In the genomic region with DNA sequence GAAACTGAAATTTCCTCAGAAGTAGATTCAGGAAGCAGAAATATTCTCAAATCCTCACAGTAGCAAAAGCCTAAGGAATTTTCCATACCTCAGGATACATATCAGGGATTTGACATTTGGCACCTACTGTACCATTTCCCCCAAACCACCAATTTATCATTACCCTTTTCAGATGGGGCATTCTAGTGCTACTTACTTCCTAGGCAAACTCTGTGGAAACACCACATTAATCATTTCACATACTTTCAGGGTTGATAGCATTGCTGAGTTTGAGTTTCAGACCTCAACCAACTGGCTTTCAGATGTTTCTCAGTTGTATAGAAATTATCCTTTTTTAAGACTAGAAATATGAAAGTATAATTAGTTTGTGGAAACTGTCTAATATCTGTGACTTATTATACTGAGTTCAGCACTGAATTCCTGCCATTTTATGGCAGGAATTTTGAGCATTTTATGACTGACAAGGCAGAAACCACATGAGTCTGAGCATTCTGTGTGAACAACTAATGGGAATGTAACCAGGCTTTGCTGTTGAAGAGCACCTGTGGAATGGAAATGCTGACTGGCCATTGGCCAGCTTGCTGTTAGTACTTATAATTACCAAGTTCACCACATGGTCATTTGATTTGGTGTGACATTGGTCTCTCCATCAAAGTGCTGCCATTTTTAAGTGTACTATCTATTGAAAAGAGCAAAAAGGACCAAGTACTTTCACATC, we compare ENCODE assay signal across 16 cellular contexts. TPM values are rescaled to one million over a fixed set of nuclear protein-coding genes. Genes with fewer than 3 reads are reported as not detected.
DNase-seq lines count a peak whose midpoint lies in the region; ATAC-seq and TF ChIP-seq lines count a peak whose summit lies in the region.
"Had no signal": no experiment of that assay in that cellular context is flagged by ENCODE, and none has a peak within 500 bp of the region (broad histone marks: within the 10 kb centered on the region; RNA-seq: fewer than 3 reads in every experiment).

No MANE protein-coding gene starts in this region.

- DNase-seq in Right ventricle myocardium superior (no peak), Right ventricle myocardium inferior (ENCODE audit: missing footprints) (no peak), astrocyte of the spinal cord (ENCODE audit: low read depth, low spot score) (peak; percentile 4), NOMO-1 (lab: John Stamatoyannopoulos, UW; ENCODE audit: unreplicated experiment in 2 of 2) (no peak), NCI-H446 treated with DMSO at 0.1 percent for 48 hours (lab: John Stamatoyannopoulos, UW) (no peak), NCI-H748 (lab: John Stamatoyannopoulos, UW; ENCODE audit: unreplicated experiment) (no peak), HK-2 (ENCODE audit: unreplicated experiment) (no peak)
- DNase-seq: activated B cell treated with CpG ODN at 0.5 μM for 24 hours, C1 segment of cervical spinal cord, NCI-H1417, NCI-H524, psoas muscle, T-helper 1 cell had no signal

- no peak overlapping the region for H3K4me3 ChIP-seq in astrocyte of the spinal cord (ENCODE audit: low read depth, low read length)
- H3K4me3 ChIP-seq: breast epithelium, psoas muscle had no signal

- intact Hi-C loops in Right ventricle myocardium superior (cut with DNase I) (no loop called here), Right ventricle myocardium inferior (cut with DNase I) (loop anchor here (10.0 kb wide), 1 partner anchor 1087 kb away; no protein-coding TSS in a partner anchor)

- in situ Hi-C loops in astrocyte of the spinal cord (cut with HindIII; ENCODE audit: low sequenced_read_pairs), result no loop called here

- ATAC-seq in Right ventricle myocardium superior (ENCODE audit: poor library complexity) (peak; percentile 26), Right ventricle myocardium inferior (no peak), HG02981 (IDR thresholded peaks at IDR 0.05; ENCODE audit: unreplicated experiment) (peak; percentile 83)
- ATAC-seq: natural killer cell treated with Interleukin-12 subunit alpha and Interleukin-12 subunit beta and Interleukin-15 and Interleukin-18, amount 100 ng/mL, for 72 hours; psoas muscle had no signal

- TF ChIP-seq CTCF in astrocyte of the spinal cord (IDR thresholded peaks at IDR 0.05; ENCODE audit: low read depth, low read length), result no peak

RNA-seq across cellular contexts. Expression of a gene that starts 35.1 kb away (rescaled TPM):
- 4.4 TPM for total RNA-seq in Right ventricle myocardium superior
- 3.5 TPM for total RNA-seq in Right ventricle myocardium inferior
